ENCODE assay signal across 1 cellular context in the genomic region with DNA sequence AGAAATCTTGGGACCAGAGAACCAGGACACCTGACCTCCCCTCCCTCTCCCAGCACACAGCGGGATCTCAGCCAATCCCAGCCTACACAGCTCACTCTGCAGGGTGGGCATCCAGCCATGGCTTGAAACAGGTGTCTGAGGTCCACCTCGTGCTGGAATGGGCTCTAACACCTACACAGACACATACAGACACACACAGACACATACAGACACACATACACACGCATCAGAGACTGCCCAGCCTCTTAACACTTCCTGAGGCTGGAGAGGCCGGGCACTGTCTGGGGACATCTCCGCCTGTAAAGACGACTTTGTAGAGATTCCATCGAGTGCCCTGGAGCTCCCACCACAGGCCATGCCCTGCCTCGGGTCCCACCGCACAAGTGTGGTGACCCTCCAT.
TF ChIP-seq lines count a peak whose summit lies in the region.

No MANE protein-coding gene starts in this region.

TF ChIP-seq in H1, 55 proteins besides CTCF, POLR2A, EP300 and RAD21 (continued from another document):
- TF ChIP-seq RBBP5 (IDR thresholded peaks at IDR 0.05; ENCODE audit: borderline replicate concordance, low read depth, low read length) (no peak), TAF7 (optimal IDR thresholded peaks at IDR 0.05; ENCODE audit: borderline replicate concordance, low read depth, low read length) (no peak), SIX5 (IDR thresholded peaks at IDR 0.05; ENCODE audit: low read depth, low read length) (no peak), HDAC6 (IDR thresholded peaks at IDR 0.05; ENCODE audit: low read depth, low read length) (no peak), SUZ12 (IDR thresholded peaks at IDR 0.05; ENCODE audit: low read length) (no peak), SP2 (IDR thresholded peaks at IDR 0.05; ENCODE audit: low read length) (no peak), JUND (IDR thresholded peaks at IDR 0.05; ENCODE audit: low read length) (no peak), CEBPB (IDR thresholded peaks at IDR 0.05; ENCODE audit: low read depth, low read length) (no peak), EZH2 (IDR thresholded peaks at IDR 0.05; ENCODE audit: low read depth, low read length, severe bottlenecking) (no peak), TAF1 (IDR thresholded peaks at IDR 0.05; ENCODE audit: low read depth, low read length) (no peak), POU5F1 (IDR thresholded peaks at IDR 0.05; ENCODE audit: low read depth, low read length) (no peak)
